12 cellular contexts compared by ENCODE assay signal in the genomic region with DNA sequence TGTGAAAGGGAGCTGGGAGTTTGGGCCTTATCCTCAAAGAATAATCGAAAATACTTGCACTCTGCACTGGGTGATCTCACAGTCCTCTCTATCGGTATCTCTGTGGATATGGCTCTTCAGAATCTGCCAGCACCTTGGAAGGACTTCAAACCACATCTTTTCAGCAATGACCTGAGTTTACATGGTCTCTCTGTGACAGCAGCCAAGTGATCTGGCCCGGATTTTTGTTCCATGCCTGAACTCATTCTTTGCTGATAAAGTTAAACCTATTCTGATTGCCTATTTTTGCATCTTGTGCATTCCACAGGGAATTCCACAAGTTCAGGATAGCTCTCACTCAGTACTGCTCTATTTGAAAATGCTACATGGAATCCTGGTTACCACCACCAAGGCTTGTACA.
"Had no signal": no experiment of that assay in that cellular context is flagged by ENCODE, and none has a peak within 500 bp of the region (broad histone marks: within the 10 kb centered on the region; RNA-seq: fewer than 3 reads in every experiment).

No MANE protein-coding gene starts in this region.

- H3K27ac ChIP-seq: body of pancreas, dorsolateral prefrontal cortex, stomach, thoracic aorta had no signal

- DNase-seq: activated CD4-positive, alpha-beta T cell treated with anti-CD3 and anti-CD28 coated beads for 48 hours; activated CD8-positive, alpha-beta T cell treated with anti-CD3 and anti-CD28 coated beads, Interleukin-2, amount 10 ng/mL, durations not matched to agents 7 days and 5 days; activated naive CD4-positive, alpha-beta T cell treated with Interleukin-2 at 50 U/mL for 16 hours; activated naive CD8-positive, alpha-beta T cell treated with anti-CD3 and anti-CD28 coated beads, Interleukin-2, amount 50 U/mL, for 24 hours; body of pancreas; dorsolateral prefrontal cortex; foreskin fibroblast; glutamatergic neuron; nephron progenitor cell; stomach had no signal

- ATAC-seq: activated CD8-positive, alpha-beta T cell treated with anti-CD3 and anti-CD28 coated beads, Interleukin-2, amount 10 ng/mL, durations not matched to agents 7 days and 5 days; activated naive CD8-positive, alpha-beta T cell treated with anti-CD3 and anti-CD28 coated beads, Interleukin-2, amount 50 U/mL, for 24 hours; body of pancreas; WTC11 had no signal

- H3K27me3 ChIP-seq: body of pancreas, dorsolateral prefrontal cortex, stomach had no signal

- H3K9me3 ChIP-seq: body of pancreas, stomach, thoracic aorta had no signal

- H3K4me1 ChIP-seq: body of pancreas, stomach had no signal

- H3K36me3 ChIP-seq: stomach, thoracic aorta had no signal

- H3K4me3 ChIP-seq: body of pancreas, dorsolateral prefrontal cortex, stomach, thoracic aorta had no signal
